19 cellular contexts compared by ENCODE assay signal in genomic region chr2:176647325-176648155, GRCh38.
"Had no signal": no experiment of that assay in that cellular context is flagged by ENCODE, and none has a peak within 500 bp of the region (broad histone marks: within the 10 kb centered on the region; RNA-seq: fewer than 3 reads in every experiment).

No MANE protein-coding gene starts in this region.

- H3K4me3 Mint-ChIP-seq: activated CD4-positive, alpha-beta memory T cell treated with anti-CD3 and anti-CD28 coated beads for 36 hours; activated CD4-positive, alpha-beta T cell treated with anti-CD3 and anti-CD28 coated beads for 36 hours; activated CD8-positive, alpha-beta memory T cell treated with anti-CD3 and anti-CD28 coated beads, Interleukin-2, amount 10 ng/mL, durations not matched to agents 7 days and 5 days; activated naive CD4-positive, alpha-beta T cell treated with anti-CD3 and anti-CD28 coated beads for 36 hours; activated naive CD8-positive, alpha-beta T cell treated with anti-CD3 and anti-CD28 coated beads, Interleukin-2, amount 50 U/mL, for 24 hours; immature natural killer cell; nephron had no signal

- ATAC-seq: activated CD4-positive, alpha-beta T cell treated with anti-CD3 and anti-CD28 coated beads for 36 hours; activated CD8-positive, alpha-beta memory T cell treated with anti-CD3 and anti-CD28 coated beads, Interleukin-2, amount 10 ng/mL, durations not matched to agents 7 days and 5 days; activated naive CD8-positive, alpha-beta T cell treated with anti-CD3 and anti-CD28 coated beads, Interleukin-2, amount 50 U/mL, for 24 hours; foreskin keratinocyte; right cardiac atrium had no signal

- H3K27ac Mint-ChIP-seq: activated CD4-positive, alpha-beta memory T cell treated with anti-CD3 and anti-CD28 coated beads for 36 hours; activated CD4-positive, alpha-beta T cell treated with anti-CD3 and anti-CD28 coated beads for 36 hours; activated CD8-positive, alpha-beta memory T cell treated with anti-CD3 and anti-CD28 coated beads, Interleukin-2, amount 10 ng/mL, durations not matched to agents 7 days and 5 days; activated naive CD4-positive, alpha-beta T cell treated with anti-CD3 and anti-CD28 coated beads for 36 hours; activated naive CD8-positive, alpha-beta T cell treated with anti-CD3 and anti-CD28 coated beads, Interleukin-2, amount 50 U/mL, for 24 hours; activated T-helper 2 cell treated with anti-CD3 and anti-CD28 coated beads, Interferon-gamma antibody, Interleukin-2, Interleukin-4, amounts not matched to agents 10 μg/mL and 5 μg/mL and 100 μg/mL, durations not matched to agents 14 hours and 24 hours and 36 hours; immature natural killer cell; progenitor cell of endocrine pancreas had no signal

- H3K9me3 Mint-ChIP-seq: activated CD4-positive, alpha-beta memory T cell treated with anti-CD3 and anti-CD28 coated beads for 36 hours; activated naive CD4-positive, alpha-beta T cell treated with anti-CD3 and anti-CD28 coated beads for 36 hours; activated naive CD8-positive, alpha-beta T cell treated with anti-CD3 and anti-CD28 coated beads, Interleukin-2, amount 50 U/mL, for 24 hours; activated T-helper 2 cell treated with anti-CD3 and anti-CD28 coated beads, Interferon-gamma antibody, Interleukin-2, Interleukin-4, amounts not matched to agents 10 μg/mL and 5 μg/mL and 100 μg/mL, durations not matched to agents 14 hours and 24 hours and 36 hours; immature natural killer cell; nephron had no signal

- H3K4me1 Mint-ChIP-seq: immature natural killer cell had no signal

- H3K36me3 Mint-ChIP-seq: activated CD4-positive, alpha-beta memory T cell treated with anti-CD3 and anti-CD28 coated beads for 36 hours; activated CD8-positive, alpha-beta memory T cell treated with anti-CD3 and anti-CD28 coated beads, Interleukin-2, amount 10 ng/mL, durations not matched to agents 7 days and 5 days; immature natural killer cell had no signal

- DNase-seq: activated CD4-positive, alpha-beta memory T cell treated with anti-CD3 and anti-CD28 coated beads for 36 hours; activated CD4-positive, alpha-beta T cell treated with anti-CD3 and anti-CD28 coated beads for 36 hours; activated CD8-positive, alpha-beta memory T cell treated with anti-CD3 and anti-CD28 coated beads, Interleukin-2, amount 10 ng/mL, durations not matched to agents 7 days and 5 days; activated naive CD4-positive, alpha-beta T cell treated with anti-CD3 and anti-CD28 coated beads for 36 hours; activated naive CD8-positive, alpha-beta T cell treated with anti-CD3 and anti-CD28 coated beads, Interleukin-2, amount 50 U/mL, for 24 hours; activated T-cell treated with anti-CD3 and anti-CD28 coated beads, Interleukin-2, amount 50 U/mL, for 1 hour; aorta; cortex of kidney; effector CD8-positive, alpha-beta T cell; foreskin keratinocyte; immature natural killer cell; right cardiac atrium; small intestine; stimulated activated CD4-positive, alpha-beta T cell treated with anti-CD3 and anti-CD28 coated beads, Interleukin-4, amount 100 ng/mL, for 24 hours; stimulated activated naive CD4-positive, alpha-beta T cell; uterus had no signal
